Comparison of ENCODE assay signal across 1 cellular context in the genomic region with DNA sequence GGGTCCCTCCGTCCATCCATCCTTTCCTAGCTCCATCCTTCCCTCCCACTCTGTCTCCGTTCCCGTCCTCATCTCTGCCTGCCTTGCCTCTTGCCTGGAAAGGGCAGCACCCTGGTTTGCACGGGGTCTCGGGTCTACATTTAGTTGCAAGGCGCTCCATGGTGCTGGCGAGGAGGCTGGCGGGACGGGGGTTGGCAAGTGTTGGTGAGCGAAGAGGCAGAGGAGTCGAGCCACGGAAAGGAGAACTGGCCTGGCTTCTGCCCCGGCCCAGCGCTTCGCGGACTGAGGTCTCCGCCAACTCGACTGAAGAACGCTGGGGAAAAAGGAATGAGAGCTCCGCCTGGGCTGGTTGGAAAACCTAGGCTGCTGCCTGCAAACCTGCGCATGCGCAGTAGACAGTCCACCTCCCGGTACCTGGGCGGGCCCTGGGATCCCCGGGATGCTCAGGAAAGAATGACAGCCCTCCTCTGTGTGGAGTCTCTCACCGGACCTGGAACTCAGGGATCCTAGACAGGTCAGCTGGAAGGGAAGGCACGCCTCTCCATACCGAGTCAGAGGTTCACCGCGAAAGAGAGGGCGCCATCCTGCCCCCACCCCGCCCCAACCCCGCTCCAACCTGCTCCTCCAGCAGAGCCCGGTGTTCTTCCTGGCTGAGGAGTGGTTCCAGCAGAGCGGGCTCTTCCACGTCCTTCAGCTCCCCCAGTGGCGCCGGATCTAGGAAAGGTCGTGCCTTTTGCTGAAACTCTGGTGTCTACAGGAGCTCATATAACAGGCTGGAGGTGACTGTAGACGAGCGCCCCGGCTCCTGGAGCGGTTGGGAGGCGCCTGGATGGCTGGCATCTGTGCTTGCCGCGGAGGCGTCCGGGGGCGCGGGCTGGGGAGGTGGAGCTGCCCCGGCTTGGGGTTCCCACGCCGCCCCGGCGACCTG.
TF ChIP-seq lines count a peak whose summit lies in the region.

No MANE protein-coding gene starts in this region.

TF ChIP-seq in SK-N-SH treated with all-trans-retinoic acid at 6 μM for 48 hours, 23 proteins besides CTCF, POLR2A, EP300 and RAD21 (continued from another document):
- TF ChIP-seq, protein P1, sequence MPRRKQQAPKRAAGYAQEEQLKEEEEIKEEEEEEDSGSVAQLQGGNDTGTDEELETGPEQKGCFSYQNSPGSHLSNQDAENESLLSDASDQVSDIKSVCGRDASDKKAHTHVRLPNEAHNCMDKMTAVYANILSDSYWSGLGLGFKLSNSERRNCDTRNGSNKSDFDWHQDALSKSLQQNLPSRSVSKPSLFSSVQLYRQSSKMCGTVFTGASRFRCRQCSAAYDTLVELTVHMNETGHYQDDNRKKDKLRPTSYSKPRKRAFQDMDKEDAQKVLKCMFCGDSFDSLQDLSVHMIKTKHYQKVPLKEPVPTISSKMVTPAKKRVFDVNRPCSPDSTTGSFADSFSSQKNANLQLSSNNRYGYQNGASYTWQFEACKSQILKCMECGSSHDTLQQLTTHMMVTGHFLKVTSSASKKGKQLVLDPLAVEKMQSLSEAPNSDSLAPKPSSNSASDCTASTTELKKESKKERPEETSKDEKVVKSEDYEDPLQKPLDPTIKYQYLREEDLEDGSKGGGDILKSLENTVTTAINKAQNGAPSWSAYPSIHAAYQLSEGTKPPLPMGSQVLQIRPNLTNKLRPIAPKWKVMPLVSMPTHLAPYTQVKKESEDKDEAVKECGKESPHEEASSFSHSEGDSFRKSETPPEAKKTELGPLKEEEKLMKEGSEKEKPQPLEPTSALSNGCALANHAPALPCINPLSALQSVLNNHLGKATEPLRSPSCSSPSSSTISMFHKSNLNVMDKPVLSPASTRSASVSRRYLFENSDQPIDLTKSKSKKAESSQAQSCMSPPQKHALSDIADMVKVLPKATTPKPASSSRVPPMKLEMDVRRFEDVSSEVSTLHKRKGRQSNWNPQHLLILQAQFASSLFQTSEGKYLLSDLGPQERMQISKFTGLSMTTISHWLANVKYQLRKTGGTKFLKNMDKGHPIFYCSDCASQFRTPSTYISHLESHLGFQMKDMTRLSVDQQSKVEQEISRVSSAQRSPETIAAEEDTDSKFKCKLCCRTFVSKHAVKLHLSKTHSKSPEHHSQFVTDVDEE (CRISPR knock-in tag; IDR thresholded peaks at IDR 0.05): no peak
- TF ChIP-seq OSR1 (CRISPR knock-in tag; IDR thresholded peaks at IDR 0.05): no peak
- TF ChIP-seq SNAI2 (CRISPR knock-in tag; IDR thresholded peaks at IDR 0.05): no peak
- no peak for TF ChIP-seq ZNF70 (CRISPR knock-in tag; IDR thresholded peaks at IDR 0.05)
- no peak for TF ChIP-seq TOX (CRISPR knock-in tag; IDR thresholded peaks at IDR 0.05; ENCODE audit: borderline replicate concordance)
